In the genomic region with DNA sequence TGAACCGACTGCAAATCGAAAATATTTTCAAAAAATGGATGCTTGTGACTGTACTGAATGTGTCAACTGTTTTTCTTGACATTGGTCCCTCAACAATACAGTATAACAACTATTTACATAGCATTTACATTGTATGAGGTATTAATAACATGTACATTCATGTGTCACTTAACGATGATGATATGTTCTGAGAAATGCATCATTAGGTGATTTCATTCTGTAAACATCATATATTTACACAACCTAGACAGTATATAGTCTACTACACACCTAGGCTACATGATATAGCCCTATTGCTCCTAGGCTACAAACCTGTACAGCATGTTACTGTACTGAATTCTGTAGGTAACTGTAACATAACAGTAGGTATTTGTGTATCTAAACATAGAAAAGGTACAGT, we compare ENCODE assay signal across 16 cellular contexts.
A peak's percentile ranks its signal among the peaks of the same experiment; 100 is the strongest.
DNase-seq lines count a peak whose midpoint lies in the region; ATAC-seq and FAIRE-seq lines count a peak whose summit lies in the region.
"Had no signal": no experiment of that assay in that cellular context is flagged by ENCODE, and none has a peak within 500 bp of the region (broad histone marks: within the 10 kb centered on the region; RNA-seq: fewer than 3 reads in every experiment).

No MANE protein-coding gene starts in this region.

- no peaks in the 10 kb centered on the region for H3K27me3 Mint-ChIP-seq in central memory CD8-positive, alpha-beta T cell
- H3K27me3 Mint-ChIP-seq: CD4-positive, CD25-positive, alpha-beta regulatory T cell had no signal

- H3K4me1 ChIP-seq in subcutaneous abdominal adipose tissue (ENCODE audit: control insufficient read depth in 5 of 5, insufficient read depth in 5 of 5, low read length in 5 of 5) = peaks cover 0 to 11% (median 0%) of the 10 kb centered on the region in 5 donors
- H3K4me1 ChIP-seq: BLaER1 treated with 17β-estradiol and CSF1 and Interleukin-3, amounts not matched to agents 10 nM and 100 nM had no signal

- peak overlapping the region; percentile 22 for H3K27ac Mint-ChIP-seq in central memory CD8-positive, alpha-beta T cell (ENCODE audit: low read depth)

- H3K9ac ChIP-seq in subcutaneous abdominal adipose tissue (ENCODE audit: low read length in 5 of 5) = no peak overlapping the region
- H3K9ac ChIP-seq: BLaER1 treated with 17β-estradiol and CSF1 and Interleukin-3, amounts not matched to agents 10 nM and 100 nM had no signal

- DNase-seq in NCI-H748 (lab: John Stamatoyannopoulos, UW; ENCODE audit: unreplicated experiment) (peak; percentile 0), NCI-H748 treated with DMSO at 0.1 percent for 48 hours (lab: John Stamatoyannopoulos, UW) (no peak), HTR-8/SVneo (ENCODE audit: insufficient read length, low spot score) (no peak), inferior parietal cortex (ENCODE audit: extremely low spot score) (no peak), islet precursor cell (no peak), GM19238 (ENCODE audit: insufficient read length, low spot score) (no peak)
- no peak for DNase-seq in central memory CD8-positive, alpha-beta T cell (ENCODE audit: low spot score in 2 of 2)
- DNase-seq: 8988T; CD4-positive, CD25-positive, alpha-beta regulatory T cell; DMS 273 treated with DMSO at 0.1 percent for 48 hours; DMS79 treated with DMSO at 0.1 percent for 48 hours; IMR-90 had no signal

- no peaks in the 10 kb centered on the region for H3K27me3 ChIP-seq in subcutaneous abdominal adipose tissue (ENCODE audit: control insufficient read depth in 5 of 5, insufficient read depth in 4 of 5, low read length in 5 of 5)
- H3K27me3 ChIP-seq: BLaER1 treated with 17β-estradiol and CSF1 and Interleukin-3, amounts not matched to agents 10 nM and 100 nM had no signal

- peak overlapping the region; percentile 47 for H3K27ac ChIP-seq in subcutaneous abdominal adipose tissue (ENCODE audit: low read depth, low read length)
- H3K27ac ChIP-seq: BLaER1 treated with 17β-estradiol and CSF1 and Interleukin-3, amounts not matched to agents 10 nM and 100 nM had no signal

- H3K9me3 ChIP-seq in subcutaneous abdominal adipose tissue (ENCODE audit: control insufficient read depth in 5 of 5, low read length in 5 of 5) = no peaks in the 10 kb centered on the region
- H3K9me3 ChIP-seq: BLaER1 treated with 17β-estradiol and CSF1 and Interleukin-3, amounts not matched to agents 10 nM and 100 nM had no signal

- no peaks in the 10 kb centered on the region for H3K4me1 Mint-ChIP-seq in central memory CD8-positive, alpha-beta T cell

- H3K36me3 ChIP-seq in subcutaneous abdominal adipose tissue (ENCODE audit: control insufficient read depth in 5 of 5, insufficient read depth in 5 of 5, low read length in 5 of 5) = peaks cover 19 to 45% (median 23%) of the 10 kb centered on the region in 5 donors

- H3K9me3 Mint-ChIP-seq in central memory CD8-positive, alpha-beta T cell = no peaks in the 10 kb centered on the region
- H3K9me3 Mint-ChIP-seq: CD4-positive, CD25-positive, alpha-beta regulatory T cell had no signal

- H3K4me3 Mint-ChIP-seq in central memory CD8-positive, alpha-beta T cell = no peak overlapping the region
- H3K4me3 Mint-ChIP-seq: CD4-positive, CD25-positive, alpha-beta regulatory T cell had no signal

- no peak overlapping the region for H3K4me3 ChIP-seq in subcutaneous abdominal adipose tissue (ENCODE audit: low read depth in 1 of 5, low read length in 5 of 5)
- H3K4me3 ChIP-seq: BLaER1 treated with 17β-estradiol and CSF1 and Interleukin-3, amounts not matched to agents 10 nM and 100 nM had no signal

- FAIRE-seq in HTR-8/SVneo (lab: Jason Lieb, UNC) = peak; percentile 58
- FAIRE-seq: G401.6 had no signal

- ATAC-seq in central memory CD8-positive, alpha-beta T cell (replicated peaks; ENCODE audit: extremely low read depth, poor library complexity, severe bottlenecking) = no peak
- ATAC-seq: HCT116 had no signal

- H3K36me3 Mint-ChIP-seq in central memory CD8-positive, alpha-beta T cell (ENCODE audit: insufficient read depth) = peaks cover 34% of the 10 kb centered on the region
